11 cellular contexts compared by ENCODE assay signal in the genomic region with DNA sequence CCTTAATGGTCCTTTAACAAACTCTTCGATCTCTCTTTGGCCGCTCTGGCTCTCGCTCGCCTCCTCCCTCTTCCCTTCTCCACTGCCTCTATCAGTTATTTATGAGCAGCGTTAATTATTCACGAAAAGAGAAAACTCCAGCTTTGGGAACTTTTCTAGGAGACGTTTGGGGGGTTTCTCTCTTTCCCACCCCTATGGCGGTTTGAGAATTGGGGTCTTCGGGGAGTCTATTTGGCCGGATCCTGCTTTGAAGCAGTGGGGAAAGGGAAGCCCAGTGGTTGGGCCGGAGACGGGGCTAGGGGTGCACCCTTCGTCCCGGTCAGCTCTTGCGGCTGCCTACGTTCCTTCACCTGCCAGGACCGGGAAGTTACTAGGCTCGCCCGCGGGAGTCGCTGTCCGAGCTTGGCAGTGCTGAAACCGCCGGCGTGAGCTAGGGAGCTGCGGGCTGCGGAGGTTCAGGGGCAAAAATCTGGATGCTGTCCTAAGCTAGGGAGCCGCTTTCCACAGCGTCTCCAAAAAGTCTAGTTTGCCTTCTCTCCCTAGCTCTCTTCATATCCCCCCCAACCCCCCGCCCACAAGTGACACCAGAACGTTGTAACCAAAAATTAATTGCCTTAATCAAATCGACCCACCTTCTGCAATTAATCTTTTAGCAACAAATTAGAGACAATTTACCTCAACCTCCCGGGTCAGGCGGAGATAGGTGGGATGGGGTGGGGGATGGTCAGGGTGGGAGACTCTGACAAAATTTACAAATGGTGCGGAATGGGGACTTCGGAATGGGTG. TPM values are rescaled to one million over a fixed set of nuclear protein-coding genes. Genes with fewer than 3 reads are reported as not detected.
A peak's percentile ranks its signal among the peaks of the same experiment; 100 is the strongest.
DNase-seq lines count a peak whose midpoint lies in the region; ATAC-seq, FAIRE-seq and TF ChIP-seq lines count a peak whose summit lies in the region.
"Had no signal": no experiment of that assay in that cellular context is flagged by ENCODE, and none has a peak within 500 bp of the region (broad histone marks: within the 10 kb centered on the region; RNA-seq: fewer than 3 reads in every experiment).

No MANE protein-coding gene starts in this region.

- in situ Hi-C loops in transverse colon (cut with MboI; ENCODE audit: low pct_ligation_motif_present in 1 of 4, low pct_unique_long_range_greater_than_20kb in 1 of 4, low sequenced_read_pairs in 3 of 4), result loop anchor here in 1 of 4 donors (25.0 kb wide), 1 partner anchor 102 kb away; no protein-coding TSS in a partner anchor

- 14 to 17% methylated on average over 9 to 36 of the region's 36 CpGs for WGBS in transverse colon (ENCODE audit: low coverage in 1 of 2), 2 donors

- H3K27ac ChIP-seq in transverse colon, result no peak overlapping the region

- no peak for FAIRE-seq in GM12891 (lab: Jason Lieb, UNC)

- H3K4me1 ChIP-seq in transverse colon, result peaks cover 0 to 9% (median 0%) of the 10 kb centered on the region in 4 donors

- H3K27me3 ChIP-seq in transverse colon, result peaks cover 93% of the 10 kb centered on the region

- peak; percentile 62 for DNase-seq in Right ventricle myocardium superior
- no peak for DNase-seq in cardiac septum (ENCODE audit: low spot score)
- peak; percentile 38 to 45 for DNase-seq in activated CD4-positive, alpha-beta T cell treated with anti-CD3 and anti-CD28 coated beads, Interleukin-2, amount 50 U/mL, for 48 hours
- peak; percentile 70 for DNase-seq in left ventricle myocardium superior
- DNase-seq in transverse colon, result peak; percentile 21
- no peak for DNase-seq in GM12891 (ENCODE audit: insufficient read length, low spot score)
- no peak for DNase-seq in A172 (ENCODE audit: low spot score)
- DNase-seq in NAMALWA (ENCODE audit: low spot score), result no peak
- DNase-seq: activated T-cell treated with anti-CD3 and anti-CD28 coated beads for 4 hours; CD4-positive, alpha-beta T cell; NCI-H1694 had no signal

- intact Hi-C loops in Right ventricle myocardium superior (cut with DNase I) (no loop called here), cardiac septum (cut with DNase I) (no loop called here), left ventricle myocardium superior (cut with micrococcal nuclease) (no loop called here), transverse colon (cut with DNase I; ENCODE audit: low total_unique reads) (no loop called here)

- TF ChIP-seq POLR2A in transverse colon (IDR thresholded peaks at IDR 0.05) (no peak), GM12891 (IDR thresholded peaks at IDR 0.05; ENCODE audit: low read depth, low read length) (no peak)

- TF ChIP-seq CTCF in transverse colon (IDR thresholded peaks at IDR 0.05), result no peak

- H3K4me3 ChIP-seq in transverse colon, result no peak overlapping the region

- ATAC-seq in Right ventricle myocardium superior (ENCODE audit: poor library complexity), result peak; percentile 69
- ATAC-seq in left ventricle myocardium superior, result peak; percentile 62

- TF ChIP-seq EP300 in transverse colon (IDR thresholded peaks at IDR 0.05; ENCODE audit: low read depth), result no peak

- H3K36me3 ChIP-seq in transverse colon, result no peaks in the 10 kb centered on the region

- no peaks in the 10 kb centered on the region for H3K9me3 ChIP-seq in transverse colon

TF ChIP-seq in GM12891, 5 proteins besides CTCF, POLR2A, EP300 and RAD21:
- no peak for TF ChIP-seq TAF1 (IDR thresholded peaks at IDR 0.05; ENCODE audit: low read depth, low read length)
- no peak for TF ChIP-seq POLR2AphosphoS5 (IDR thresholded peaks at IDR 0.05; ENCODE audit: low read depth, low read length)
- TF ChIP-seq POU2F2 (IDR thresholded peaks at IDR 0.05; ENCODE audit: low read depth, low read length), result no peak
- TF ChIP-seq SPI1 (IDR thresholded peaks at IDR 0.05; ENCODE audit: low read depth, low read length), result no peak
- TF ChIP-seq PAX5 (IDR thresholded peaks at IDR 0.05; ENCODE audit: insufficient read depth, low read length, severe bottlenecking), result no peak

RNA-seq across cellular contexts. Expression of a gene that starts 8.9 kb away (rescaled TPM):
- total RNA-seq in Right ventricle myocardium superior (not detected), cardiac septum (not detected), left ventricle myocardium superior (not detected), transverse colon (not detected)
- polyA plus RNA-seq in GM12891 (2012; ENCODE audit: low read depth, missing spikeins), result not detected
- total RNA-seq in A172 (2014; rRNA removed; shearing (Covaris generic)), result not detected in 2 replicates
- total RNA-seq: CD4-positive, alpha-beta T cell had no signal

Comparison
In these comparisons a context has a peak if more than half of its experiments do, and no peak if none do; other contexts are left out.
1. DNase-seq: peak in Right ventricle myocardium superior (single experiment), activated CD4-positive, alpha-beta T cell treated with anti-CD3 and anti-CD28 coated beads, Interleukin-2, amount 50 U/mL, for 48 hours (2 of 2), left ventricle myocardium superior (single experiment) and transverse colon (single experiment); none in cardiac septum (single experiment), GM12891 (single experiment), A172 (single experiment) and NAMALWA (single experiment).